Comparison of ENCODE assay signal across 13 cellular contexts in genomic region chr15:57281357-57281756, GRCh38.
DNase-seq lines count a peak whose midpoint lies in the region; ATAC-seq, FAIRE-seq and TF ChIP-seq lines count a peak whose summit lies in the region.
"Had no signal": no experiment of that assay in that cellular context is flagged by ENCODE, and none has a peak within 500 bp of the region (broad histone marks: within the 10 kb centered on the region; RNA-seq: fewer than 3 reads in every experiment).

No MANE protein-coding gene starts in this region.

- WGBS in A549 (ENCODE audit: missing lambda C conversion rate), result 98% methylated on average over 8 of the region's 8 CpGs

- H3K27me3 ChIP-seq in OCI-LY1 (ENCODE audit: insufficient read depth, low read length) (no peaks in the 10 kb centered on the region), PC-9 (ENCODE audit: insufficient read depth, low read depth) (no peaks in the 10 kb centered on the region), A673 (replicated peaks; ENCODE audit: insufficient read depth, low read depth, low read length, poor library complexity) (no peaks in the 10 kb centered on the region)

- FAIRE-seq in A549 (lab: Jason Lieb, UNC) (peak; percentile 13), GM19239 (lab: Jason Lieb, UNC) (peak; percentile 93)

- H3K4me3 ChIP-seq in A549 (no peak overlapping the region), OCI-LY1 (ENCODE audit: low read depth, low read length, poor library complexity, severe bottlenecking) (peak overlapping the region; percentile 44), PC-9 (no peak overlapping the region), A673 (ENCODE audit: low read depth, low read length, poor library complexity, severe bottlenecking) (no peak overlapping the region)

- H3K79me2 ChIP-seq in OCI-LY1 (ENCODE audit: insufficient read depth, low read length) (no peaks in the 10 kb centered on the region), PC-9 (ENCODE audit: low read depth) (no peaks in the 10 kb centered on the region)

- BruUV-seq in MCF 10A (replicated peaks; lab: Mats Ljungman, UMichigan) (no TSS peak), PC-9 (replicated peaks; lab: Mats Ljungman, UMichigan) (no TSS peak), A673 (replicated peaks; lab: Mats Ljungman, UMichigan) (no TSS peak)

- H3K36me3 Mint-ChIP-seq in MCF 10A (ENCODE audit: insufficient read depth, unreplicated experiment), result peaks cover 49% of the 10 kb centered on the region
- H3K36me3 Mint-ChIP-seq in activated T-cell treated with anti-CD3 and anti-CD28 coated beads, Interleukin-2, amount 50 U/mL, for 72 hours (ENCODE audit: insufficient read depth in 2 of 2), result peaks cover 6 to 11% of the 10 kb centered on the region in 2 donors

- H3F3A ChIP-seq in OCI-LY1 (ENCODE audit: insufficient read depth, low read length) (no peaks in the 10 kb centered on the region; the same call in 1 of the 2 replicates), PC-9 (ENCODE audit: insufficient read depth, low read depth) (no peaks in the 10 kb centered on the region)

- H3K4me1 Mint-ChIP-seq in MCF 10A (ENCODE audit: insufficient read depth, unreplicated experiment), result peaks cover 5% of the 10 kb centered on the region
- H3K4me1 Mint-ChIP-seq in activated T-cell treated with anti-CD3 and anti-CD28 coated beads, Interleukin-2, amount 50 U/mL, for 72 hours (ENCODE audit: low read depth), result peaks cover 7% of the 10 kb centered on the region

- no peak for TF ChIP-seq EP300 in A549 (IDR thresholded peaks at IDR 0.05)

- no peaks in the 10 kb centered on the region for H3K27me3 Mint-ChIP-seq in MCF 10A (ENCODE audit: insufficient read depth, unreplicated experiment)
- H3K27me3 Mint-ChIP-seq in activated T-cell treated with anti-CD3 and anti-CD28 coated beads, Interleukin-2, amount 50 U/mL, for 72 hours (ENCODE audit: low read depth), result no peaks in the 10 kb centered on the region

- POLR2A ChIA-PET in A549 (lab: Yijun Ruan, JAX), result no interaction called here
- POLR2A ChIA-PET in MCF 10A (lab: Yijun Ruan, JAX), result no interaction called here
- POLR2A ChIA-PET in PC-9 (lab: Charles Lee; ENCODE audit: unreplicated experiment), result no interaction called here
- POLR2A ChIA-PET in A673 (lab: Charles Lee; ENCODE audit: low non-redundant PET), result no interaction called here

- H3K4me2 ChIP-seq in A549, result no peak overlapping the region
- peak overlapping the region; percentile 55 for H3K4me2 ChIP-seq in OCI-LY1 (ENCODE audit: low read length)
- H3K4me2 ChIP-seq in PC-9, result no peak overlapping the region

- DNase-seq in A549 (ENCODE audit: low read depth in 1 of 2, low spot score in 1 of 2) (no peak), GM19239 (ENCODE audit: insufficient read length, low spot score) (no peak), MCF 10A (ENCODE audit: unreplicated experiment) (no peak), PC-9 (no peak), A673 (ENCODE audit: low spot score) (no peak)
- no peak for DNase-seq in activated T-cell treated with anti-CD3 and anti-CD28 coated beads, Interleukin-2, amount 50 U/mL, for 72 hours
- DNase-seq: amniotic stem cell; effector memory CD4-positive, alpha-beta T cell; stimulated activated naive CD4-positive, alpha-beta T cell had no signal

- CTCF ChIA-PET in A549 (lab: Yijun Ruan, JAX) (interaction anchor here (3.0 kb wide), 1 partner anchor 25 kb away, joined by 13 read pairs; no protein-coding TSS in a partner anchor), MCF 10A (lab: Yijun Ruan, JAX) (interaction anchor here (0.6 kb wide), 1 partner anchor 588 kb away, joined by 4 read pairs; no protein-coding TSS in a partner anchor), PC-9 (lab: Charles Lee) (no interaction called here), A673 (lab: Charles Lee) (no interaction called here)

- no peak for ATAC-seq in A549
- ATAC-seq in HG02870 (IDR thresholded peaks at IDR 0.05; ENCODE audit: unreplicated experiment), result peak; percentile 56
- no peak for ATAC-seq in activated T-cell treated with anti-CD3 and anti-CD28 coated beads, Interleukin-2, amount 50 U/mL, for 72 hours (replicated peaks in 1 of 2)
- ATAC-seq: left lobe of liver had no signal

- H3K36me3 ChIP-seq in OCI-LY1 (ENCODE audit: insufficient read depth, low read length) (peaks cover 28% of the 10 kb centered on the region; the same call in 1 of the 2 replicates), PC-9 (ENCODE audit: low read depth) (no peaks in the 10 kb centered on the region), A673 (ENCODE audit: insufficient read depth, low read length, poor library complexity, severe bottlenecking) (peaks cover 85% of the 10 kb centered on the region)

- no peak overlapping the region for H3K4me3 Mint-ChIP-seq in MCF 10A (ENCODE audit: unreplicated experiment)
- H3K4me3 Mint-ChIP-seq in activated T-cell treated with anti-CD3 and anti-CD28 coated beads, Interleukin-2, amount 50 U/mL, for 72 hours, result no peak overlapping the region
- H3K4me3 Mint-ChIP-seq: T-helper 1 cell treated with Interleukin-12 subunit alpha and Interleukin-12 subunit beta and Interleukin-4 antibody, amounts not matched to agents 30 μg/mL and 1 μg/mL, for 36 hours had no signal

- TF ChIP-seq CTCF in A549 (IDR thresholded peaks at IDR 0.05) (no peak), OCI-LY1 (IDR thresholded peaks at IDR 0.05; ENCODE audit: low read length) (no peak), MCF 10A (IDR thresholded peaks at IDR 0.05; ENCODE audit: unreplicated experiment) (no peak), PC-9 (conservative IDR thresholded peaks at IDR 0.05) (no peak), A673 (conservative IDR thresholded peaks at IDR 0.05; ENCODE audit: low read depth, low read length) (no peak)

- intact Hi-C loops in MCF 10A (cut with micrococcal nuclease), result no loop called here
- intact Hi-C loops in PC-9 (cut with micrococcal nuclease; ENCODE audit: unreplicated experiment), result no loop called here
- intact Hi-C loops in A673 (cut with micrococcal nuclease; ENCODE audit: unreplicated experiment), result no loop called here

- no peaks in the 10 kb centered on the region for H3K9me3 ChIP-seq in A549
- no peaks in the 10 kb centered on the region for H3K9me3 ChIP-seq in OCI-LY1 (ENCODE audit: low read length)
- H3K9me3 ChIP-seq in PC-9 (ENCODE audit: insufficient read depth, low read depth), result no peaks in the 10 kb centered on the region
- H3K9me3 ChIP-seq in A673 (ENCODE audit: low read depth, low read length, poor library complexity, severe bottlenecking), result no peaks in the 10 kb centered on the region

- no peaks in the 10 kb centered on the region for H3K9me2 ChIP-seq in OCI-LY1 (ENCODE audit: low read depth, low read length)
- no peaks in the 10 kb centered on the region for H3K9me2 ChIP-seq in PC-9 (ENCODE audit: insufficient read depth)

- peak overlapping the region; percentile 24; the same call in 1 of the 2 replicates for H3K9ac ChIP-seq in OCI-LY1 (ENCODE audit: low read length)

- no peak overlapping the region for H3K27ac Mint-ChIP-seq in MCF 10A (ENCODE audit: low read depth, unreplicated experiment)
- H3K27ac Mint-ChIP-seq in activated T-cell treated with anti-CD3 and anti-CD28 coated beads, Interleukin-2, amount 50 U/mL, for 72 hours, result no peak overlapping the region
- H3K27ac Mint-ChIP-seq: T-helper 1 cell treated with Interleukin-12 subunit alpha and Interleukin-12 subunit beta and Interleukin-4 antibody, amounts not matched to agents 30 μg/mL and 1 μg/mL, for 36 hours had no signal

- H3K27ac ChIP-seq in A549 (no peak overlapping the region), OCI-LY1 (ENCODE audit: low read depth, low read length, poor library complexity, severe bottlenecking) (peak overlapping the region; percentile 96), PC-9 (no peak overlapping the region), A673 (ENCODE audit: low read depth, low read length, poor library complexity, severe bottlenecking) (no peak overlapping the region)

- TF ChIP-seq RAD21 in A549 (conservative IDR thresholded peaks at IDR 0.05 in 1 of 2, IDR thresholded peaks at IDR 0.05 in 1 of 2), result no peak

- no peak for TF ChIP-seq POLR2A in A549 (IDR thresholded peaks at IDR 0.05; ENCODE audit: low read length)

- no peak overlapping the region for H2AFZ ChIP-seq in OCI-LY1 (ENCODE audit: low read length)
- no peak overlapping the region for H2AFZ ChIP-seq in PC-9

- no peaks in the 10 kb centered on the region for H3K9me3 Mint-ChIP-seq in MCF 10A (ENCODE audit: unreplicated experiment)
- no peaks in the 10 kb centered on the region for H3K9me3 Mint-ChIP-seq in activated T-cell treated with anti-CD3 and anti-CD28 coated beads, Interleukin-2, amount 50 U/mL, for 72 hours
- H3K9me3 Mint-ChIP-seq: T-helper 1 cell treated with Interleukin-12 subunit alpha and Interleukin-12 subunit beta and Interleukin-4 antibody, amounts not matched to agents 30 μg/mL and 1 μg/mL, for 36 hours had no signal

- H4K20me1 ChIP-seq in OCI-LY1 (ENCODE audit: insufficient read depth, low read length) (no peaks in the 10 kb centered on the region), PC-9 (ENCODE audit: insufficient read depth) (no peaks in the 10 kb centered on the region)

- no peaks in the 10 kb centered on the region for H3K4me1 ChIP-seq in A549
- H3K4me1 ChIP-seq in OCI-LY1 (ENCODE audit: insufficient read depth, low read length, severe bottlenecking), result peaks cover 66% of the 10 kb centered on the region
- H3K4me1 ChIP-seq in PC-9 (replicated peaks; ENCODE audit: insufficient read depth), result no peaks in the 10 kb centered on the region
- H3K4me1 ChIP-seq in A673 (ENCODE audit: insufficient read depth, low read length, poor library complexity, severe bottlenecking), result no peaks in the 10 kb centered on the region

TF ChIP-seq in A549, 52 proteins besides CTCF, POLR2A, EP300 and RAD21:
- no peak for TF ChIP-seq RFX5 (IDR thresholded peaks at IDR 0.05)
- no peak for TF ChIP-seq FOSL2 (IDR thresholded peaks at IDR 0.05)
- no peak for TF ChIP-seq FOSL2 (CRISPR knock-in tag; IDR thresholded peaks at IDR 0.05)
- no peak for TF ChIP-seq POLR2AphosphoS2 (conservative IDR thresholded peaks at IDR 0.05; ENCODE audit: low read length)
- no peak for TF ChIP-seq ZNF302 (CRISPR knock-in tag; IDR thresholded peaks at IDR 0.05)
- no peak for TF ChIP-seq CBX2 (IDR thresholded peaks at IDR 0.05; ENCODE audit: borderline replicate concordance, low read depth)
- no peak for TF ChIP-seq ZC3H11A (IDR thresholded peaks at IDR 0.05)
- no peak for TF ChIP-seq FOXS1 (CRISPR knock-in tag; IDR thresholded peaks at IDR 0.05)
- TF ChIP-seq PHF8 (IDR thresholded peaks at IDR 0.05; ENCODE audit: borderline replicate concordance, low read depth), result no peak
- TF ChIP-seq MAFK (IDR thresholded peaks at IDR 0.05; ENCODE audit: partially characterized antibody), result no peak
- TF ChIP-seq TP53 (CRISPR knock-in tag; IDR thresholded peaks at IDR 0.05), result no peak
- TF ChIP-seq ATOH8 (CRISPR knock-in tag; IDR thresholded peaks at IDR 0.05; ENCODE audit: low read depth), result no peak

Comparison
In these comparisons a context has a peak if more than half of its experiments do, and no peak if none do; other contexts are left out.
1. CTCF ChIA-PET loops: an anchor here in A549 (3.0 kb wide) and MCF 10A (0.6 kb wide); none called in PC-9 and A673.